1 cellular context compared by ENCODE assay signal in the genomic region with DNA sequence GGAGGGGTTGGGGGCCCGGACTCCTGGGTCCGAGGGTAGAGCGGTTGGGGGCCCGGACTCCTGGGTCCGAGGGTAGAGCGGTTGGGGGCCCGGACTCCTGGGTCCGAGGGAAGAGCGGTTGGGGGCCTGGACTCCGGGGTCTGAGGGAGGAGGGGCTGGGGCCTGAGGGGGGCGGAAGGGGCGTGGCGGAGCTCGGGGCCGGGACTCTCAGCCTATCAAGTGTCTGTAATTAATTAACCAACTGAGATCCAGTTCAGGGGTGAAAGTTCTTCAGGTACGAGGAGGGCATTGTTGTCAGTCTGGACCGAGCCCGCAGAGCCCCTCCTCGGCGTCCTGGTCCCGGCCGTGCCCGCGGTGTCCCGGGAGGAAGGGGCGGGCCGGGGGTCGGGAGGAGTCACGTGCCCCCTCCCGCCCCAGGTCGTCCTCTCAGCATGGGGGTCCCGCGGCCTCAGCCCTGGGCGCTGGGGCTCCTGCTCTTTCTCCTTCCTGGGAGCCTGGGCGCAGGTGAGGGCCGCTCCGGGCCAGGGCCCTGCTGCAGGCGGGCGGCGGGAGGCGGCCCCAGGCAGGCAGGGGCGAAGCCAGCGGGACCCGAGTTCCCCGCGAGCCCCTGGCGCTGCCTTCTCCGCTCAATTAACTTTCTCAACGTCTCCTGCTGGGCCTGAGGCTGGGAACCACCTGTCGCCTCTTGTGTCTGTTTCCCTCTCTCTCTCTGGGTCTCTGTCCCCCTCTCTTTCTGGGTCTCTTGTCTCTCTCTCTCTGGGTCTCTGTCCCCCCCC.
TF ChIP-seq lines count a peak whose summit lies in the region.

No MANE protein-coding gene starts in this region.

TF ChIP-seq in HEK293, 187 proteins besides CTCF, POLR2A, EP300 and RAD21 (continued from another document and continues in another):
- TF ChIP-seq, protein P1, sequence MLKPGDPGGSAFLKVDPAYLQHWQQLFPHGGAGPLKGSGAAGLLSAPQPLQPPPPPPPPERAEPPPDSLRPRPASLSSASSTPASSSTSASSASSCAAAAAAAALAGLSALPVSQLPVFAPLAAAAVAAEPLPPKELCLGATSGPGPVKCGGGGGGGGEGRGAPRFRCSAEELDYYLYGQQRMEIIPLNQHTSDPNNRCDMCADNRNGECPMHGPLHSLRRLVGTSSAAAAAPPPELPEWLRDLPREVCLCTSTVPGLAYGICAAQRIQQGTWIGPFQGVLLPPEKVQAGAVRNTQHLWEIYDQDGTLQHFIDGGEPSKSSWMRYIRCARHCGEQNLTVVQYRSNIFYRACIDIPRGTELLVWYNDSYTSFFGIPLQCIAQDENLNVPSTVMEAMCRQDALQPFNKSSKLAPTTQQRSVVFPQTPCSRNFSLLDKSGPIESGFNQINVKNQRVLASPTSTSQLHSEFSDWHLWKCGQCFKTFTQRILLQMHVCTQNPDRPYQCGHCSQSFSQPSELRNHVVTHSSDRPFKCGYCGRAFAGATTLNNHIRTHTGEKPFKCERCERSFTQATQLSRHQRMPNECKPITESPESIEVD (tag by site-specific recombination; IDR thresholded peaks at IDR 0.05), result no peak
- peak; percentile 59; the same call in 1 of the 2 replicates for TF ChIP-seq SCRT1 (tag by site-specific recombination; IDR thresholded peaks at IDR 0.05; ENCODE audit: borderline replicate concordance)
- TF ChIP-seq ZNF560 (tag by site-specific recombination; IDR thresholded peaks at IDR 0.05; ENCODE audit: borderline replicate concordance), result no peak
- no peak for TF ChIP-seq ZNF211 (tag by site-specific recombination; IDR thresholded peaks at IDR 0.05; ENCODE audit: low read depth)
- TF ChIP-seq ZNF658 (tag by site-specific recombination; IDR thresholded peaks at IDR 0.05), result no peak
- no peak for TF ChIP-seq ZNF585B (tag by site-specific recombination; IDR thresholded peaks at IDR 0.05)
- peak; percentile 75 for TF ChIP-seq ZNF423 (tag by site-specific recombination; IDR thresholded peaks at IDR 0.05)
- TF ChIP-seq, protein P2, sequence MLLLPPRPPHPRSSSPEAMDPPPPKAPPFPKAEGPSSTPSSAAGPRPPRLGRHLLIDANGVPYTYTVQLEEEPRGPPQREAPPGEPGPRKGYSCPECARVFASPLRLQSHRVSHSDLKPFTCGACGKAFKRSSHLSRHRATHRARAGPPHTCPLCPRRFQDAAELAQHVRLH (tag by site-specific recombination; IDR thresholded peaks at IDR 0.05), result no peak
- no peak for TF ChIP-seq TCF7L2 (IDR thresholded peaks at IDR 0.05; ENCODE audit: borderline replicate concordance, low read depth, low read length)
- TF ChIP-seq ZNF664 (tag by site-specific recombination; IDR thresholded peaks at IDR 0.05), result no peak
- TF ChIP-seq, protein P3, sequence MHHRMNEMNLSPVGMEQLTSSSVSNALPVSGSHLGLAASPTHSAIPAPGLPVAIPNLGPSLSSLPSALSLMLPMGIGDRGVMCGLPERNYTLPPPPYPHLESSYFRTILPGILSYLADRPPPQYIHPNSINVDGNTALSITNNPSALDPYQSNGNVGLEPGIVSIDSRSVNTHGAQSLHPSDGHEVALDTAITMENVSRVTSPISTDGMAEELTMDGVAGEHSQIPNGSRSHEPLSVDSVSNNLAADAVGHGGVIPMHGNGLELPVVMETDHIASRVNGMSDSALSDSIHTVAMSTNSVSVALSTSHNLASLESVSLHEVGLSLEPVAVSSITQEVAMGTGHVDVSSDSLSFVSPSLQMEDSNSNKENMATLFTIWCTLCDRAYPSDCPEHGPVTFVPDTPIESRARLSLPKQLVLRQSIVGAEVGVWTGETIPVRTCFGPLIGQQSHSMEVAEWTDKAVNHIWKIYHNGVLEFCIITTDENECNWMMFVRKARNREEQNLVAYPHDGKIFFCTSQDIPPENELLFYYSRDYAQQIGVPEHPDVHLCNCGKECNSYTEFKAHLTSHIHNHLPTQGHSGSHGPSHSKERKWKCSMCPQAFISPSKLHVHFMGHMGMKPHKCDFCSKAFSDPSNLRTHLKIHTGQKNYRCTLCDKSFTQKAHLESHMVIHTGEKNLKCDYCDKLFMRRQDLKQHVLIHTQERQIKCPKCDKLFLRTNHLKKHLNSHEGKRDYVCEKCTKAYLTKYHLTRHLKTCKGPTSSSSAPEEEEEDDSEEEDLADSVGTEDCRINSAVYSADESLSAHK (tag by site-specific recombination; IDR thresholded peaks at IDR 0.05), result no peak
- peak; percentile 66; the same call in 1 of the 2 replicates for TF ChIP-seq ZEB2 (tag by site-specific recombination; IDR thresholded peaks at IDR 0.05)
- no peak for TF ChIP-seq OVOL3 (tag by site-specific recombination; IDR thresholded peaks at IDR 0.05)
- TF ChIP-seq SP3 (tag by site-specific recombination; IDR thresholded peaks at IDR 0.05), result peak; percentile 64; the same call in 1 of the 2 replicates
- no peak for TF ChIP-seq EGR2 (tag by site-specific recombination; IDR thresholded peaks at IDR 0.05; ENCODE audit: low read depth)
- TF ChIP-seq, protein P4, sequence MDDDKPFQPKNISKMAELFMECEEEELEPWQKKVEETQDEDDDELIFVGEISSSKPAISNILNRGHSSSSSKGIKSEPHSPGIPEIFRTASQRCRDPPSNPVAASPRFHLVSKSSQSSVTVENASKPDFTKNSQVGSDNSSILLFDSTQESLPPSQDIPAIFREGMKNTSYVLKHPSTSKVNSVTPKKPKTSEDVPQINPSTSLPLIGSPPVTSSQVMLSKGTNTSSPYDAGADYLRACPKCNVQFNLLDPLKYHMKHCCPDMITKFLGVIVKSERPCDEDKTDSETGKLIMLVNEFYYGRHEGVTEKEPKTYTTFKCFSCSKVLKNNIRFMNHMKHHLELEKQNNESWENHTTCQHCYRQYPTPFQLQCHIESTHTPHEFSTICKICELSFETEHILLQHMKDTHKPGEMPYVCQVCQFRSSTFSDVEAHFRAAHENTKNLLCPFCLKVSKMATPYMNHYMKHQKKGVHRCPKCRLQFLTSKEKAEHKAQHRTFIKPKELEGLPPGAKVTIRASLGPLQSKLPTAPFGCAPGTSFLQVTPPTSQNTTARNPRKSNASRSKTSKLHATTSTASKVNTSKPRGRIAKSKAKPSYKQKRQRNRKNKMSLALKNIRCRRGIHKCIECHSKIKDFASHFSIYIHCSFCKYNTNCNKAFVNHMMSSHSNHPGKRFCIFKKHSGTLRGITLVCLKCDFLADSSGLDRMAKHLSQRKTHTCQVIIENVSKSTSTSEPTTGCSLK (tag by site-specific recombination; IDR thresholded peaks at IDR 0.05), result no peak
- TF ChIP-seq ZNF548 (tag by site-specific recombination; IDR thresholded peaks at IDR 0.05), result no peak
- no peak for TF ChIP-seq ZNF555 (tag by site-specific recombination; conservative IDR thresholded peaks at IDR 0.05)
- TF ChIP-seq ZNF302 (tag by site-specific recombination; IDR thresholded peaks at IDR 0.05; ENCODE audit: low read depth), result no peak
- TF ChIP-seq, protein P5, sequence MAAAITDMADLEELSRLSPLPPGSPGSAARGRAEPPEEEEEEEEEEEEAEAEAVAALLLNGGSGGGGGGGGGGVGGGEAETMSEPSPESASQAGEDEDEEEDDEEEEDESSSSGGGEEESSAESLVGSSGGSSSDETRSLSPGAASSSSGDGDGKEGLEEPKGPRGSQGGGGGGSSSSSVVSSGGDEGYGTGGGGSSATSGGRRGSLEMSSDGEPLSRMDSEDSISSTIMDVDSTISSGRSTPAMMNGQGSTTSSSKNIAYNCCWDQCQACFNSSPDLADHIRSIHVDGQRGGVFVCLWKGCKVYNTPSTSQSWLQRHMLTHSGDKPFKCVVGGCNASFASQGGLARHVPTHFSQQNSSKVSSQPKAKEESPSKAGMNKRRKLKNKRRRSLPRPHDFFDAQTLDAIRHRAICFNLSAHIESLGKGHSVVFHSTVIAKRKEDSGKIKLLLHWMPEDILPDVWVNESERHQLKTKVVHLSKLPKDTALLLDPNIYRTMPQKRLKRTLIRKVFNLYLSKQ (tag by site-specific recombination; IDR thresholded peaks at IDR 0.05; ENCODE audit: borderline replicate concordance), result no peak
- no peak for TF ChIP-seq ZNF558 (tag by site-specific recombination; IDR thresholded peaks at IDR 0.05)
- TF ChIP-seq ZNF174 (tag by site-specific recombination; IDR thresholded peaks at IDR 0.05), result no peak
- TF ChIP-seq, protein P6, sequence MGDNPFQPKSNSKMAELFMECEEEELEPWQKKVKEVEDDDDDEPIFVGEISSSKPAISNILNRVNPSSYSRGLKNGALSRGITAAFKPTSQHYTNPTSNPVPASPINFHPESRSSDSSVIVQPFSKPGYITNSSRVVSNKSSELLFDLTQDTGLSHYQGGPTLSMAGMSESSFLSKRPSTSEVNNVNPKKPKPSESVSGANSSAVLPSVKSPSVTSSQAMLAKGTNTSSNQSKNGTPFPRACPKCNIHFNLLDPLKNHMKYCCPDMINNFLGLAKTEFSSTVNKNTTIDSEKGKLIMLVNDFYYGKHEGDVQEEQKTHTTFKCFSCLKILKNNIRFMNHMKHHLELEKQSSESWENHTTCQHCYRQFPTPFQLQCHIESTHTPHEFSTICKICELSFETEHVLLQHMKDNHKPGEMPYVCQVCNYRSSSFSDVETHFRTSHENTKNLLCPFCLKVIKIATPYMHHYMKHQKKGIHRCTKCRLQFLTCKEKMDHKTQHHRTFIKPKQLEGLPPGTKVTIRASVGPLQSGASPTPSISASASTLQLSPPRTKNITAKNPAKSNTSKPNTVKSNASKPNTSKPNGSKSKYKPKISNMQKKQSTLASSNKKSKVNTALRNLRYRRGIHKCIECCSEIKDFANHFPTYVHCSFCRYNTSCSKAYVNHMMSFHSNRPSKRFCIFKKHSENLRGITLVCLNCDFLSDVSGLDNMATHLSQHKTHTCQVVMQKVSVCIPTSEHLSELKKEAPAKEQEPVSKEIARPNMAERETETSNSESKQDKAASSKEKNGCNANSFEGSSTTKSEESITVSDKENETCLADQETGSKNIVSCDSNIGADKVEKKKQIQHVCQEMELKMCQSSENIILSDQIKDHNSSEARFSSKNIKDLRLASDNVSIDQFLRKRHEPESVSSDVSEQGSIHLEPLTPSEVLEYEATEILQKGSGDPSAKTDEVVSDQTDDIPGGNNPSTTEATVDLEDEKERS (tag by site-specific recombination; IDR thresholded peaks at IDR 0.05), result no peak
- TF ChIP-seq ZNF394 (tag by site-specific recombination; IDR thresholded peaks at IDR 0.05; ENCODE audit: borderline replicate concordance), result 0 out of 2 replicates have a peak, but pooled peaks have one; percentile 13
- TF ChIP-seq ZNF600 (tag by site-specific recombination; IDR thresholded peaks at IDR 0.05), result no peak
- TF ChIP-seq ZNF274 (IDR thresholded peaks at IDR 0.05; ENCODE audit: low read length), result no peak
- no peak for TF ChIP-seq ZNF274 (tag by site-specific recombination; IDR thresholded peaks at IDR 0.05; ENCODE audit: borderline replicate concordance)
- TF ChIP-seq TRIM28 (IDR thresholded peaks at IDR 0.05; ENCODE audit: borderline replicate concordance, low read length), result no peak
- TF ChIP-seq, protein P7, sequence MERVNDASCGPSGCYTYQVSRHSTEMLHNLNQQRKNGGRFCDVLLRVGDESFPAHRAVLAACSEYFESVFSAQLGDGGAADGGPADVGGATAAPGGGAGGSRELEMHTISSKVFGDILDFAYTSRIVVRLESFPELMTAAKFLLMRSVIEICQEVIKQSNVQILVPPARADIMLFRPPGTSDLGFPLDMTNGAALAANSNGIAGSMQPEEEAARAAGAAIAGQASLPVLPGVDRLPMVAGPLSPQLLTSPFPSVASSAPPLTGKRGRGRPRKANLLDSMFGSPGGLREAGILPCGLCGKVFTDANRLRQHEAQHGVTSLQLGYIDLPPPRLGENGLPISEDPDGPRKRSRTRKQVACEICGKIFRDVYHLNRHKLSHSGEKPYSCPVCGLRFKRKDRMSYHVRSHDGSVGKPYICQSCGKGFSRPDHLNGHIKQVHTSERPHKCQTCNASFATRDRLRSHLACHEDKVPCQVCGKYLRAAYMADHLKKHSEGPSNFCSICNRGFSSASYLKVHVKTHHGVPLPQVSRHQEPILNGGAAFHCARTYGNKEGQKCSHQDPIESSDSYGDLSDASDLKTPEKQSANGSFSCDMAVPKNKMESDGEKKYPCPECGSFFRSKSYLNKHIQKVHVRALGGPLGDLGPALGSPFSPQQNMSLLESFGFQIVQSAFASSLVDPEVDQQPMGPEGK (tag by site-specific recombination; IDR thresholded peaks at IDR 0.05), result peak; percentile 38; the same call in 1 of the 2 replicates
- TF ChIP-seq ZNF23 (tag by site-specific recombination; IDR thresholded peaks at IDR 0.05; ENCODE audit: borderline replicate concordance), result no peak
- TF ChIP-seq ZBTB17 (tag by site-specific recombination; IDR thresholded peaks at IDR 0.05), result peak; percentile 10; the same call in 1 of the 2 replicates
- TF ChIP-seq, protein P8, sequence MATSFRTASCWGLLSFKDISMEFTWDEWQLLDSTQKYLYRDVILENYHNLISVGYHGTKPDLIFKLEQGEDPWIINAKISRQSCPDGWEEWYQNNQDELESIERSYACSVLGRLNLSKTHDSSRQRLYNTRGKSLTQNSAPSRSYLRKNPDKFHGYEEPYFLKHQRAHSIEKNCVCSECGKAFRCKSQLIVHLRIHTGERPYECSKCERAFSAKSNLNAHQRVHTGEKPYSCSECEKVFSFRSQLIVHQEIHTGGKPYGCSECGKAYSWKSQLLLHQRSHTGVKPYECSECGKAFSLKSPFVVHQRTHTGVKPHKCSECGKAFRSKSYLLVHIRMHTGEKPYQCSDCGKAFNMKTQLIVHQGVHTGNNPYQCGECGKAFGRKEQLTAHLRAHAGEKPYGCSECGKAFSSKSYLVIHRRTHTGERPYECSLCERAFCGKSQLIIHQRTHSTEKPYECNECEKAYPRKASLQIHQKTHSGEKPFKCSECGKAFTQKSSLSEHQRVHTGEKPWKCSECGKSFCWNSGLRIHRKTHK (tag by site-specific recombination; IDR thresholded peaks at IDR 0.05), result no peak
- TF ChIP-seq, protein P9, sequence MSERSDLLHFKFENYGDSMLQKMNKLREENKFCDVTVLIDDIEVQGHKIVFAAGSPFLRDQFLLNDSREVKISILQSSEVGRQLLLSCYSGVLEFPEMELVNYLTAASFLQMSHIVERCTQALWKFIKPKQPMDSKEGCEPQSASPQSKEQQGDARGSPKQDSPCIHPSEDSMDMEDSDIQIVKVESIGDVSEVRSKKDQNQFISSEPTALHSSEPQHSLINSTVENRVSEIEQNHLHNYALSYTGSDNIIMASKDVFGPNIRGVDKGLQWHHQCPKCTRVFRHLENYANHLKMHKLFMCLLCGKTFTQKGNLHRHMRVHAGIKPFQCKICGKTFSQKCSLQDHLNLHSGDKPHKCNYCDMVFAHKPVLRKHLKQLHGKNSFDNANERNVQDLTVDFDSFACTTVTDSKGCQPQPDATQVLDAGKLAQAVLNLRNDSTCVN (tag by site-specific recombination; optimal IDR thresholded peaks at IDR 0.05), result peak; percentile 29
- TF ChIP-seq BCL11A (tag by site-specific recombination; IDR thresholded peaks at IDR 0.05; ENCODE audit: low read depth), result 0 out of 2 replicates have a peak, but pooled peaks have one; percentile 28
- no peak for TF ChIP-seq ZNF324 (tag by site-specific recombination; IDR thresholded peaks at IDR 0.05)
- TF ChIP-seq OSR2 (tag by site-specific recombination; IDR thresholded peaks at IDR 0.05), result no peak
- TF ChIP-seq ZBTB48 (tag by site-specific recombination; IDR thresholded peaks at IDR 0.05), result no peak
- TF ChIP-seq ZFHX2 (tag by site-specific recombination; conservative IDR thresholded peaks at IDR 0.05), result no peak
- TF ChIP-seq MEIS1 (CRISPR knock-in tag; IDR thresholded peaks at IDR 0.05; ENCODE audit: borderline replicate concordance), result no peak
- TF ChIP-seq BCL11B (tag by site-specific recombination; IDR thresholded peaks at IDR 0.05; ENCODE audit: low read depth), result peak; percentile 80; the same call in 1 of the 2 replicates
- no peak for TF ChIP-seq ZNF133 (tag by site-specific recombination; IDR thresholded peaks at IDR 0.05)
- 0 out of 2 replicates have a peak, but pooled peaks have one; percentile 59 for TF ChIP-seq KLF16 (tag by site-specific recombination; IDR thresholded peaks at IDR 0.05)
